Comparison of ENCODE assay signal across 10 cellular contexts in the genomic region with DNA sequence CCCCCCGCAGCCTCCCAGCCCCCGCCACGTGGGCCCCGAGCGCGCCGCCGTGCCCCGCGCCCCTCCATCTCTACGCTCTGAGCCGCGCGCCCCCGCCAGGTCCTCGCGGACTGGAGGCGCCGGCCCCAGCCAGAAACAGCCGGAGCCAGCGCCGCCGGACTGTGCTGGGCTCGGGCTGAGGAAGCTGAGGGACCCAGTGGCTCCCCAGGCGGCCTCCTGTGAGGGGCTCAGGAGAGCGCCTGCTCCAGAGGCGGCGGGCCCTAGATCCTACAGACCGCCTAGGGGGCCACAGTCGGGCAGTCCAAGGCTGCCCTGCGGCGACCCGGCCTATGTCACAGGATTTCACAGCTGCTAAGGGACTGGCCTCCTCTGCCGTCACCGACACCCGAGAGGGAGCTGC.
DNase-seq lines count a peak whose midpoint lies in the region; ATAC-seq, FAIRE-seq and TF ChIP-seq lines count a peak whose summit lies in the region.
"Had no signal": no experiment of that assay in that cellular context is flagged by ENCODE, and none has a peak within 500 bp of the region (broad histone marks: within the 10 kb centered on the region; RNA-seq: fewer than 3 reads in every experiment).

No MANE protein-coding gene starts in this region.

- ATAC-seq in GM12878: peak; percentile 57
- ATAC-seq in GM19452 (IDR thresholded peaks at IDR 0.05; ENCODE audit: unreplicated experiment): no peak

- 3 to 6% methylated on average over 19 to 32 of the region's 36 CpGs for WGBS in GM23248 (ENCODE audit: low coverage in 1 of 2, low lambda C conversion rate in 2 of 2, missing lambda C conversion rate in 2 of 2), 2 experiments
- WGBS in GM12878 (ENCODE audit: insufficient coverage, insufficient replicate concordance, low lambda C conversion rate, missing lambda C conversion rate): 53% methylated on average over 12 of the region's 36 CpGs
- 28 to 76% methylated on average over 36 of the region's 36 CpGs for WGBS in sigmoid colon, 2 donors

- H3K9ac ChIP-seq in GM23248: 0 out of 2 replicates have a peak overlapping the region, but pooled peaks have one; percentile 12
- H3K9ac ChIP-seq in GM12878 (ENCODE audit: control insufficient read depth, insufficient read depth, low read length): no peak overlapping the region

- no peak for TF ChIP-seq RAD21 in GM12878 (IDR thresholded peaks at IDR 0.05; ENCODE audit: insufficient read depth, low read depth, low read length)

- H4K20me1 ChIP-seq in GM23248 (ENCODE audit: insufficient read depth): no peaks in the 10 kb centered on the region
- H4K20me1 ChIP-seq in GM12878 (ENCODE audit: control insufficient read depth, insufficient read depth): no peaks in the 10 kb centered on the region; the same call in 1 of the 2 replicates

- H3K36me3 ChIP-seq in GM23248 (ENCODE audit: low read depth): no peaks in the 10 kb centered on the region
- H3K36me3 ChIP-seq in GM12878 (ENCODE audit: control insufficient read depth in 2 of 2, insufficient read depth in 2 of 2, low read length in 1 of 2): no peaks in the 10 kb centered on the region
- H3K36me3 ChIP-seq in sigmoid colon: no peaks in the 10 kb centered on the region
- H3K36me3 ChIP-seq: SJSA1 had no signal

- H2AFZ ChIP-seq in GM23248 (peak overlapping the region; percentile 6; the same call in 1 of the 2 replicates), GM12878 (ENCODE audit: control insufficient read depth, low read depth, low read length) (no peak overlapping the region)

- SMC1A ChIA-PET in GM12878 (lab: Charles Lee; ENCODE audit: uncharacterized antibody, unreplicated experiment): no interaction called here

- peaks cover 13% of the 10 kb centered on the region for H3K27me3 ChIP-seq in GM23248 (replicated peaks; ENCODE audit: insufficient read depth)
- peaks cover 7 to 16% of the 10 kb centered on the region in 2 experiments for H3K27me3 ChIP-seq in GM12878 (replicated peaks in 1 of 2; ENCODE audit: control insufficient read depth in 2 of 2, insufficient read depth in 2 of 2, low read length in 1 of 2)
- peaks cover 0 to 42% (median 0%) of the 10 kb centered on the region in 3 donors for H3K27me3 ChIP-seq in sigmoid colon
- H3K27me3 ChIP-seq: SJSA1 had no signal

- H3K4me1 ChIP-seq in GM23248 (ENCODE audit: insufficient read depth): peaks cover 11% of the 10 kb centered on the region
- no peaks in the 10 kb centered on the region for H3K4me1 ChIP-seq in GM12878 (ENCODE audit: control insufficient read depth, insufficient read depth, low read length)
- H3K4me1 ChIP-seq in sigmoid colon: peaks cover 0 to 26% (median 19%) of the 10 kb centered on the region in 4 donors

- H3K4me3 ChIP-seq in GM23248 (peak overlapping the region; percentile 3; the same call in 1 of the 2 replicates), GM12878 (no peak overlapping the region), sigmoid colon (peak overlapping the region in 3 of 4 donors; percentile 14 to 43 (median 41))
- H3K4me3 ChIP-seq: SJSA1 had no signal

- peak; percentile 46 for DNase-seq in GM23248
- DNase-seq in GM12878 (ENCODE audit: low read depth, low spot score): no peak
- DNase-seq in iPS-NIHi11 (ENCODE audit: low spot score): peak; percentile 49
- no peak for DNase-seq in sigmoid colon
- no peak for DNase-seq in kidney glomerular epithelial cell (lab: John Stamatoyannopoulos, UW)
- no peak for DNase-seq in KG1 (lab: John Stamatoyannopoulos, UW)
- DNase-seq in NOMO-1 treated with dmso at 0.1 percent for 144 hours (lab: John Stamatoyannopoulos, UW; ENCODE audit: unreplicated experiment): no peak
- DNase-seq: CD4-positive, alpha-beta T cell had no signal

- no peaks in the 10 kb centered on the region for H3K9me3 ChIP-seq in GM23248 (ENCODE audit: low read depth)
- H3K9me3 ChIP-seq in GM12878 (replicated peaks; ENCODE audit: control insufficient read depth, insufficient read depth, low read length): no peaks in the 10 kb centered on the region
- no peaks in the 10 kb centered on the region for H3K9me3 ChIP-seq in sigmoid colon
- H3K9me3 ChIP-seq: SJSA1 had no signal

- POLR2A ChIA-PET in GM12878 (lab: Charles Lee): interaction anchor here (0.5 kb wide), 1 partner anchor 27 kb away, joined by 3 read pairs; no protein-coding TSS in a partner anchor

- TF ChIP-seq EP300 in GM12878 (IDR thresholded peaks at IDR 0.05; ENCODE audit: borderline replicate concordance in 1 of 2, control insufficient read depth in 1 of 2, low read depth in 2 of 2, low read length in 2 of 2) (no peak), sigmoid colon (IDR thresholded peaks at IDR 0.05) (no peak)

- TF ChIP-seq CTCF in GM12878 (IDR thresholded peaks at IDR 0.05 in 2 of 3, conservative IDR thresholded peaks at IDR 0.05 in 1 of 3; ENCODE audit: control insufficient read depth in 2 of 3, extremely low read depth in 1 of 3, insufficient read depth in 1 of 3, low read depth in 3 of 3, low read length in 3 of 3) (no peak), sigmoid colon (IDR thresholded peaks at IDR 0.05) (no peak)

- no peaks in the 10 kb centered on the region for H3F3A ChIP-seq in GM23248 (ENCODE audit: insufficient read depth)

- intact Hi-C loops in GM12878 (cut with micrococcal nuclease; ENCODE audit: unreplicated experiment): no loop called here
- intact Hi-C loops in sigmoid colon (cut with DNase I): no loop called here

- TF ChIP-seq POLR2A in GM12878 (IDR thresholded peaks at IDR 0.05; ENCODE audit: low read depth, low read length) (no peak), sigmoid colon (IDR thresholded peaks at IDR 0.05) (no peak)

- H3K4me2 ChIP-seq in GM23248 (ENCODE audit: unreplicated experiment) (no peak overlapping the region), GM12878 (ENCODE audit: control insufficient read depth, insufficient read depth) (no peak overlapping the region; the same call in 1 of the 2 replicates)

- RAD21 ChIA-PET in GM12878 (lab: Charles Lee; ENCODE audit: unreplicated experiment): no interaction called here

- in situ Hi-C loops in GM23248 (cut with MboI) (no loop called here), GM12878 (cut with MboI) (no loop called here)

- no peak for FAIRE-seq in GM12878 (lab: Jason Lieb, UNC)

- H3K79me2 ChIP-seq in GM23248 (ENCODE audit: insufficient read depth): no peaks in the 10 kb centered on the region
- H3K79me2 ChIP-seq in GM12878 (ENCODE audit: control insufficient read depth, insufficient read depth, low read length): no peaks in the 10 kb centered on the region

- CTCF ChIA-PET in GM12878 (lab: Yijun Ruan, JAX): no interaction called here

- no peaks in the 10 kb centered on the region for H3K9me2 ChIP-seq in GM23248 (ENCODE audit: insufficient read depth)

- H3K27ac ChIP-seq in GM23248 (no peak overlapping the region), GM12878 (ENCODE audit: control insufficient read depth, insufficient read depth) (no peak overlapping the region), sigmoid colon (peak overlapping the region in 1 of 4 donors; percentile 10)
- H3K27ac ChIP-seq: SJSA1 had no signal

- BruUV-seq in GM12878 (replicated peaks; lab: Mats Ljungman, UMichigan): no TSS peak

TF ChIP-seq in GM12878, 131 proteins besides CTCF, POLR2A, EP300 and RAD21:
- TF ChIP-seq SUZ12 (IDR thresholded peaks at IDR 0.05; ENCODE audit: unreplicated experiment): peak; percentile 80
- no peak for TF ChIP-seq NR2C2 (IDR thresholded peaks at IDR 0.05; ENCODE audit: borderline replicate concordance, control insufficient read depth, insufficient read length, low read depth)

Comparison
In these comparisons a context has a peak if more than half of its experiments do, and no peak if none do; other contexts are left out.
1. DNase-seq: peak in GM23248 (single experiment) and iPS-NIHi11 (single experiment); none in GM12878 (single experiment), sigmoid colon (single experiment), kidney glomerular epithelial cell (single experiment), KG1 (single experiment) and NOMO-1 treated with dmso at 0.1 percent for 144 hours (single experiment).